28 cellular contexts compared by ENCODE assay signal in genomic region chr22:39972656-39973055, GRCh38. TPM values are rescaled to one million over a fixed set of nuclear protein-coding genes. Genes with fewer than 3 reads are reported as not detected.
DNase-seq lines count a peak whose midpoint lies in the region; ATAC-seq, FAIRE-seq and TF ChIP-seq lines count a peak whose summit lies in the region.
"Had no signal": no experiment of that assay in that cellular context is flagged by ENCODE, and none has a peak within 500 bp of the region (broad histone marks: within the 10 kb centered on the region; RNA-seq: fewer than 3 reads in every experiment).

No MANE protein-coding gene starts in this region.

- no peak for TF ChIP-seq CTCF in H1 (IDR thresholded peaks at IDR 0.05; ENCODE audit: control extremely low read depth in 1 of 3, insufficient read depth in 1 of 3, low read depth in 1 of 3, low read length in 3 of 3)

- H3K27me3 Mint-ChIP-seq in stimulated activated naive CD8-positive, alpha-beta T cell treated with anti-CD3 and anti-CD28 coated beads, Interleukin-15, amount 100 ng/mL, for 72 hours = no peaks in the 10 kb centered on the region
- no peaks in the 10 kb centered on the region for H3K27me3 Mint-ChIP-seq in T-helper 17 cell
- H3K27me3 Mint-ChIP-seq: activated CD4-positive, alpha-beta T cell treated with anti-CD3 and anti-CD28 coated beads, Interleukin-2, amount 10 ng/mL, durations not matched to agents 7 days and 5 days had no signal

- no peak overlapping the region for H3K9ac ChIP-seq in H1 (replicated peaks in 1 of 4; ENCODE audit: extremely low read depth in 1 of 4, low read depth in 3 of 4, low read length in 3 of 4)

- no peak overlapping the region for H3K4me2 ChIP-seq in H1 (ENCODE audit: insufficient read depth in 1 of 2, low read depth in 2 of 2, low read length in 2 of 2)

- no peak overlapping the region for H3K4me3 ChIP-seq in H1 (ENCODE audit: extremely low read depth in 1 of 4, insufficient read depth in 2 of 4, low read depth in 3 of 4, low read length in 4 of 4)
- no peak overlapping the region for H3K4me3 ChIP-seq in thymus (ENCODE audit: low read length)
- H3K4me3 ChIP-seq: left lung, psoas muscle, upper lobe of left lung had no signal

- no peak for ATAC-seq in stimulated activated naive CD8-positive, alpha-beta T cell treated with anti-CD3 and anti-CD28 coated beads, Interleukin-15, amount 100 ng/mL, for 72 hours
- ATAC-seq in stimulated activated naive CD8-positive, alpha-beta T cell treated with anti-CD3 and anti-CD28 coated beads, Interleukin-15, Interleukin-2, amounts not matched to agents 100 U/mL and 50 U/mL, for 24 hours = no peak
- ATAC-seq in T-helper 17 cell (no peak), HG03175 (IDR thresholded peaks at IDR 0.05; ENCODE audit: unreplicated experiment) (no peak)
- ATAC-seq: left lung, psoas muscle had no signal

- H3K23me2 ChIP-seq in H1 (ENCODE audit: low read depth, low read length) = no peaks in the 10 kb centered on the region; the same call in 1 of the 2 replicates

- no peaks in the 10 kb centered on the region for H4K20me1 ChIP-seq in H1 (replicated peaks in 1 of 2; ENCODE audit: control insufficient read depth in 1 of 2, insufficient read depth in 2 of 2, low read length in 2 of 2)

- H3K18ac ChIP-seq in H1 (ENCODE audit: extremely low read depth, low read length) = no peak overlapping the region

- H3K36me3 ChIP-seq in H1 (ENCODE audit: control insufficient read depth in 2 of 4, insufficient read depth in 4 of 4, low read length in 3 of 4) = no peaks in the 10 kb centered on the region
- H3K36me3 ChIP-seq in thymus (ENCODE audit: control insufficient read depth, insufficient read depth) = peaks cover 83% of the 10 kb centered on the region
- H3K36me3 ChIP-seq: left lung, upper lobe of left lung had no signal

- no peaks in the 10 kb centered on the region for H3K9me3 ChIP-seq in T-helper 17 cell (ENCODE audit: control insufficient read depth, low read length, poor library complexity, severe bottlenecking)
- H3K9me3 ChIP-seq in H1 (ENCODE audit: insufficient read depth in 2 of 2, low read depth in 1 of 2, low read length in 1 of 2) = no peaks in the 10 kb centered on the region
- no peaks in the 10 kb centered on the region for H3K9me3 ChIP-seq in thymus (ENCODE audit: control insufficient read depth)
- H3K9me3 ChIP-seq: left lung, psoas muscle, upper lobe of left lung had no signal

- TF ChIP-seq POLR2A in H1 (IDR thresholded peaks at IDR 0.05; ENCODE audit: control extremely low read depth in 1 of 2, low read depth in 2 of 2, low read length in 2 of 2) = no peak

- H3K27me3 ChIP-seq in H1 (replicated peaks in 1 of 4; ENCODE audit: control insufficient read depth in 3 of 4, extremely low read depth in 1 of 4, insufficient read depth in 3 of 4, low read length in 3 of 4) (peaks cover 0 to 2% (median under 1%) of the 10 kb centered on the region in 4 experiments; a peak in 3 of 7 replicates), thymus (ENCODE audit: control insufficient read depth, insufficient read depth) (no peaks in the 10 kb centered on the region)
- H3K27me3 ChIP-seq: upper lobe of left lung had no signal

- H3K4me1 ChIP-seq in H1 (replicated peaks in 1 of 4; ENCODE audit: control insufficient read depth in 3 of 4, insufficient read depth in 4 of 4, low read length in 3 of 4) (peaks cover 0 to 7% (median 0%) of the 10 kb centered on the region in 4 experiments; a peak in 4 of 7 replicates), thymus (ENCODE audit: control insufficient read depth, insufficient read depth, low read length) (no peaks in the 10 kb centered on the region)
- H3K4me1 ChIP-seq: left lung, psoas muscle had no signal

- H4K5ac ChIP-seq in H1 (ENCODE audit: insufficient read length, low read depth, low read length) = no peak overlapping the region

- no peak overlapping the region for H2BK12ac ChIP-seq in H1 (ENCODE audit: low read depth, low read length)

- WGBS in H1 (ENCODE audit: extremely low coverage in 1 of 2, insufficient coverage in 1 of 2, insufficient read length in 1 of 2, insufficient replicate concordance in 2 of 2, low coverage in 1 of 2, low lambda C conversion rate in 2 of 2, missing lambda C conversion rate in 1 of 2), 2 experiments = 77% methylated on average over 5 of the region's 5 CpGs; no CpG with 5 or more reads in 1 of the 2 experiments
- whole genome bisulfite sequencing in thymus = 91% methylated on average over 5 of the region's 5 CpGs

- no peak overlapping the region for H3K14ac ChIP-seq in H1 (ENCODE audit: insufficient read length)

- no peak for FAIRE-seq in H1 (lab: Jason Lieb, UNC)

- H2BK20ac ChIP-seq in H1 (ENCODE audit: low read length) = peak overlapping the region; percentile 17; the same call in 1 of the 2 replicates

- H3K36me3 Mint-ChIP-seq in T-helper 17 cell (ENCODE audit: low read depth) = peaks cover 20% of the 10 kb centered on the region

- no peak for TF ChIP-seq RAD21 in H1 (IDR thresholded peaks at IDR 0.05 in 1 of 2, conservative IDR thresholded peaks at IDR 0.05 in 1 of 2; ENCODE audit: low read depth in 2 of 2, low read length in 2 of 2)

- peak overlapping the region; percentile 67; the same call in 1 of the 2 replicates for H2AFZ ChIP-seq in H1 (ENCODE audit: low read length)

- no peak overlapping the region for H4K8ac ChIP-seq in H1 (ENCODE audit: extremely low read depth, insufficient read depth, low read length)

- H2AK5ac ChIP-seq in H1 (ENCODE audit: low read depth, low read length) = no peak overlapping the region

- CTCF ChIA-PET in H1 (lab: Charles Lee; ENCODE audit: partially characterized antibody) = interaction anchor here (0.9 to 3.3 kb wide), 7 partner anchors 11 to 437 kb away, joined by 3 to 14 read pairs (median 6); no protein-coding TSS in a partner anchor

- H3K4ac ChIP-seq in H1 (replicated peaks; ENCODE audit: insufficient read length, low read depth, low read length) = no peak overlapping the region

- POLR2A ChIA-PET in H1 (lab: Charles Lee; ENCODE audit: partially characterized antibody) = interaction anchor here (0.6 kb wide), 1 partner anchor 52 kb away, joined by 4 read pairs; no protein-coding TSS in a partner anchor

- no peak overlapping the region for H4K91ac ChIP-seq in H1 (replicated peaks; ENCODE audit: insufficient read length, low read length)

- H3K27ac Mint-ChIP-seq in stimulated activated naive CD8-positive, alpha-beta T cell treated with anti-CD3 and anti-CD28 coated beads, Interleukin-15, amount 100 ng/mL, for 72 hours = peak overlapping the region; percentile 55 to 68
- H3K27ac Mint-ChIP-seq in T-helper 17 cell = peak overlapping the region; percentile 27
- H3K27ac Mint-ChIP-seq: activated CD4-positive, alpha-beta T cell treated with anti-CD3 and anti-CD28 coated beads, Interleukin-2, amount 10 ng/mL, durations not matched to agents 7 days and 5 days; endodermal cell; memory B cell had no signal

- no peak overlapping the region for H2BK120ac ChIP-seq in H1 (replicated peaks; ENCODE audit: low read depth, low read length)

- no peak overlapping the region for H3K23ac ChIP-seq in H1 (ENCODE audit: insufficient read length)

- no peaks in the 10 kb centered on the region for H3K9me3 Mint-ChIP-seq in stimulated activated naive CD8-positive, alpha-beta T cell treated with anti-CD3 and anti-CD28 coated beads, Interleukin-15, amount 100 ng/mL, for 72 hours
- H3K9me3 Mint-ChIP-seq: activated CD4-positive, alpha-beta T cell treated with anti-CD3 and anti-CD28 coated beads, Interleukin-2, amount 10 ng/mL, durations not matched to agents 7 days and 5 days; endodermal cell; memory B cell had no signal

- H3K27ac ChIP-seq in H1 (ENCODE audit: low read depth, low read length) = no peak overlapping the region
- peak overlapping the region; percentile 6 for H3K27ac ChIP-seq in thymus (ENCODE audit: low read depth)
- H3K27ac ChIP-seq: left lung, psoas muscle, upper lobe of left lung had no signal

- no peak for DNase-seq in stimulated activated naive CD8-positive, alpha-beta T cell treated with anti-CD3 and anti-CD28 coated beads, Interleukin-15, amount 100 ng/mL, for 72 hours
- DNase-seq in stimulated activated naive CD8-positive, alpha-beta T cell treated with anti-CD3 and anti-CD28 coated beads, Interleukin-15, Interleukin-2, amounts not matched to agents 100 U/mL and 50 U/mL, for 24 hours = no peak
- DNase-seq in T-helper 17 cell (no peak), H1 (ENCODE audit: low read depth in 1 of 2, low spot score in 2 of 2) (no peak), DMS79 treated with DMSO at 0.1 percent for 48 hours (lab: John Stamatoyannopoulos, UW) (no peak)
- DNase-seq in activated effector memory CD4-positive, alpha-beta T cell treated with anti-CD3 and anti-CD28 coated beads, Interleukin-2, amount 50 U/mL, for 16 hours = no peak
- DNase-seq: activated CD4-positive, alpha-beta T cell treated with anti-CD3 and anti-CD28 coated beads, Interleukin-2, amount 10 ng/mL, durations not matched to agents 7 days and 5 days; activated CD8-positive, alpha-beta memory T cell treated with anti-CD3 and anti-CD28 coated beads, Interleukin-2, amount 50 U/mL, for 4 hours; central memory CD4-positive, alpha-beta T cell; endodermal cell; GDM1; glutamatergic neuron; islet precursor cell; left lung; NCI-H146; NCI-H446; NCI-H774; nucleus accumbens; psoas muscle; SIG-M5; stimulated activated CD4-positive, alpha-beta T cell treated with anti-CD3 and anti-CD28 coated beads, Interleukin-4, amount 100 ng/mL, for 4 hours; substantia nigra; upper lobe of left lung had no signal

- no peak for TF ChIP-seq EP300 in H1 (IDR thresholded peaks at IDR 0.05; ENCODE audit: borderline replicate concordance in 1 of 2, low read depth in 2 of 2, low read length in 2 of 2)

- no peak overlapping the region for H2BK5ac ChIP-seq in H1 (ENCODE audit: low read depth, low read length)

- H3K79me1 ChIP-seq in H1 (ENCODE audit: low read depth, low read length) = no peaks in the 10 kb centered on the region

- peaks cover 5% of the 10 kb centered on the region for H3K4me1 Mint-ChIP-seq in stimulated activated naive CD8-positive, alpha-beta T cell treated with anti-CD3 and anti-CD28 coated beads, Interleukin-15, amount 100 ng/mL, for 72 hours
- H3K4me1 Mint-ChIP-seq in T-helper 17 cell = peaks cover 20% of the 10 kb centered on the region
- H3K4me1 Mint-ChIP-seq: memory B cell had no signal

- H2BK15ac ChIP-seq in H1 (ENCODE audit: low read length) = no peak overlapping the region

- no peak overlapping the region for H3K4me3 Mint-ChIP-seq in stimulated activated naive CD8-positive, alpha-beta T cell treated with anti-CD3 and anti-CD28 coated beads, Interleukin-15, amount 100 ng/mL, for 72 hours
- H3K4me3 Mint-ChIP-seq in T-helper 17 cell = no peak overlapping the region
- H3K4me3 Mint-ChIP-seq: activated CD4-positive, alpha-beta T cell treated with anti-CD3 and anti-CD28 coated beads, Interleukin-2, amount 10 ng/mL, durations not matched to agents 7 days and 5 days; endodermal cell; memory B cell had no signal

- no peak overlapping the region for H3K56ac ChIP-seq in H1 (replicated peaks; ENCODE audit: insufficient read length, low read depth, low read length)

- no peaks in the 10 kb centered on the region for H3K79me2 ChIP-seq in H1 (ENCODE audit: control insufficient read depth in 1 of 2, insufficient read depth in 2 of 2, low read length in 2 of 2)

RNA-seq across cellular contexts. Expression of gene TMA7B, which starts 12.5 kb away (rescaled TPM):
- total RNA-seq in T-helper 17 cell = 10 to 100 TPM in 1 of 2 donors, 1 to 10 TPM in 1; 7.2 to 22.5 TPM
- not detected in 2 replicates for total RNA-seq in H1 (2021; fragmentation: NEBNext Ultra II Directional; extraction: Animal tissue kit (Norgen Biotek cat#: 25700))
- polyA plus RNA-seq in H1 (2011; rRNA removed) (not detected in 2 replicates), thymus (3.3 TPM)
- not detected for polyA plus RNA-seq in H1 (2011; cell fraction: cytosol; rRNA removed)
- not detected for polyA plus RNA-seq in H1 (2011; cell fraction: nucleus; rRNA removed)
- not detected in 4 replicates for polyA plus RNA-seq in H1 (2012, experiment 1 of 2)
- not detected for polyA plus RNA-seq in H1 (2012, experiment 2 of 2)
- not detected for polyA plus RNA-seq in H1 (2013, experiment 1 of 2)
- polyA plus RNA-seq in H1 (2013, experiment 2 of 2) = not detected
- polyA minus RNA-seq in H1 (2011; rRNA and poly(A)+ RNA removed) = not detected in 2 replicates
- polyA minus RNA-seq in H1 (2011; cell fraction: cytosol; rRNA and poly(A)+ RNA removed) = not detected
- polyA minus RNA-seq in H1 (2011; cell fraction: nucleus; rRNA and poly(A)+ RNA removed) = not detected
- total RNA-seq: endodermal cell, psoas muscle had no signal
- polyA plus RNA-seq: AG04450, BJ, psoas muscle had no signal

RNA-seq across cellular contexts. Expression of gene FAM83F, which starts 22.1 kb away (rescaled TPM):
- total RNA-seq in T-helper 17 cell = 1 to 10 TPM; 1.6 to 2.1 TPM
- total RNA-seq in H1 (2021; fragmentation: NEBNext Ultra II Directional; extraction: Animal tissue kit (Norgen Biotek cat#: 25700)) = 18.9 and 20.9 TPM in 2 replicates
- polyA plus RNA-seq in H1 (2011; rRNA removed) (8.6 and 10.8 TPM in 2 replicates), thymus (2.0 TPM)
- 9.9 TPM for polyA plus RNA-seq in H1 (2011; cell fraction: cytosol; rRNA removed)
- polyA plus RNA-seq in H1 (2011; cell fraction: nucleus; rRNA removed) = 13.0 TPM
- 7.5 to 9.3 TPM (median 8.6 TPM) in 4 replicates for polyA plus RNA-seq in H1 (2012, experiment 1 of 2)
- 6.2 TPM for polyA plus RNA-seq in H1 (2012, experiment 2 of 2)
- polyA plus RNA-seq in H1 (2013, experiment 1 of 2) = 5.4 TPM
- polyA plus RNA-seq in H1 (2013, experiment 2 of 2) = 5.4 TPM
- 21.7 and 25.4 TPM in 2 replicates for polyA minus RNA-seq in H1 (2011; rRNA and poly(A)+ RNA removed)
- 9.5 TPM for polyA minus RNA-seq in H1 (2011; cell fraction: cytosol; rRNA and poly(A)+ RNA removed)
- polyA minus RNA-seq in H1 (2011; cell fraction: nucleus; rRNA and poly(A)+ RNA removed) = 10.1 TPM
- polyA plus RNA-seq: AG04450, BJ had no signal
